8 cellular contexts compared by ENCODE assay signal in the genomic region with DNA sequence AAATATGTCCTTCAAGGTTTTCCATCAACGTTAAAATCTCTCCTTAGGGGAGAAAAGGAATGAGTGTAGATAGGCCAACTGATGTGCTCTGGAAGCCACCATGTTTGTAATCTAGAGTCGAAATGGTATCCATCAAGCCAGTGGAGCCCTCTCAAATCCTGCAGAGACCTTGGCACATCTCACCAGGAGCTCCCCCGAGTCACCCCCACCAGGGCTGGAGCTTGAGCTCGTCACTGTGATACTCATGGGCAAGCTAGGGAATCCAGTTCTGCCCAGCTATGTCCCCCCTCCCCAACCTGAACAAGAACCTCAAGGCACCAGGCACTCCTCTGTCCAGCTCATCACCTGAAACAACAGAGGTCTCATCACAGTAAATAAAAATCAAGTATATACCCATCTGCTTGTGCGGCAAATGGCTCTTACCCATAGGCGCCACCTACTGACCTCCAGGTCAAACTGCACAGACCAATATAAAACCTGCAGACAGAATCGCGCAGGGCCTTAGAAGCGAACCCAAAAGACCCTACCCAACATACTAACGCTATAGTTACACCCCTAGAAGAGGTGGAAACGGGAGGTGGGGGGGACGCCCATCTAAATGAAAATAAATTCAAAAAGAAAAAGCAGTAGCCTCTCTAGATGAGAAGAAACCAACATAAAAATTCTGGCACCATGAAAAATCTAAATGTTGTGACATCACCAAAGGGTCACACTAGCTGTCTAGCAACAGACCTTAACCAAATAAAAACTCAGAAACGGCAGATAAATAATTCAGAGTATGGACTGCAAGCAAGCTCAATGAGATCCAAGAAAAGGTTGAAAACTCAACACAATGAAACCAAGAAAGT.
A peak's percentile ranks its signal among the peaks of the same experiment; 100 is the strongest.
DNase-seq lines count a peak whose midpoint lies in the region; ATAC-seq lines count a peak whose summit lies in the region.

No MANE protein-coding gene starts in this region.

- H3K27ac Mint-ChIP-seq in activated naive CD4-positive, alpha-beta T cell treated with anti-CD3 and anti-CD28 coated beads, Interleukin-2, amount 10 ng/mL, durations not matched to agents 7 days and 5 days: no peak overlapping the region

- no peak overlapping the region for H3K4me3 Mint-ChIP-seq in activated naive CD4-positive, alpha-beta T cell treated with anti-CD3 and anti-CD28 coated beads, Interleukin-2, amount 10 ng/mL, durations not matched to agents 7 days and 5 days

- no peaks in the 10 kb centered on the region for H3K36me3 ChIP-seq in MG63

- peaks cover 22% of the 10 kb centered on the region for H3K9me3 ChIP-seq in MG63

- ATAC-seq in GM19438 (IDR thresholded peaks at IDR 0.05; ENCODE audit: low read depth, unreplicated experiment) (peak; percentile 72), GM19463 (IDR thresholded peaks at IDR 0.05; ENCODE audit: unreplicated experiment) (no peak)

- no peaks in the 10 kb centered on the region for H3K27me3 ChIP-seq in MG63

- H3K4me3 ChIP-seq in MG63: no peak overlapping the region

- H3K36me3 Mint-ChIP-seq in activated naive CD4-positive, alpha-beta T cell treated with anti-CD3 and anti-CD28 coated beads, Interleukin-2, amount 10 ng/mL, durations not matched to agents 7 days and 5 days: peaks cover 19% of the 10 kb centered on the region

- CTCF ChIA-PET in activated naive CD4-positive, alpha-beta T cell treated with anti-CD3 and anti-CD28 coated beads, Interleukin-2, amount 10 ng/mL, durations not matched to agents 7 days and 5 days (lab: Charles Lee): interaction anchor here (0.9 to 2.2 kb wide), 7 partner anchors 10 to 20 kb away, joined by 3 to 13 read pairs (median 5); no protein-coding TSS in a partner anchor

- H3K9me3 Mint-ChIP-seq in activated naive CD4-positive, alpha-beta T cell treated with anti-CD3 and anti-CD28 coated beads, Interleukin-2, amount 10 ng/mL, durations not matched to agents 7 days and 5 days: peaks cover 18% of the 10 kb centered on the region

- DNase-seq in CMK (ENCODE audit: low read depth): peak; percentile 4
- DNase-seq in MG63: peak; percentile 45
- peak; percentile 21 for DNase-seq in activated naive CD4-positive, alpha-beta T cell treated with anti-CD3 and anti-CD28 coated beads, Interleukin-2, amount 10 ng/mL, durations not matched to agents 7 days and 5 days
- peak; percentile 65 to 71 for DNase-seq in lung microvascular endothelial cell (ENCODE audit: low read depth in 2 of 2)
- no peak for DNase-seq in NCI-H1694 (lab: John Stamatoyannopoulos, UW)
- DNase-seq in NK-92 treated with Interleukin-12 subunit alpha and Interleukin-12 subunit beta, amount 100 ng/mL, for 24 hours (lab: John Stamatoyannopoulos, UW): no peak

- peaks cover 5% of the 10 kb centered on the region for H3K4me1 Mint-ChIP-seq in activated naive CD4-positive, alpha-beta T cell treated with anti-CD3 and anti-CD28 coated beads, Interleukin-2, amount 10 ng/mL, durations not matched to agents 7 days and 5 days

- H3K27me3 Mint-ChIP-seq in activated naive CD4-positive, alpha-beta T cell treated with anti-CD3 and anti-CD28 coated beads, Interleukin-2, amount 10 ng/mL, durations not matched to agents 7 days and 5 days: no peaks in the 10 kb centered on the region

Comparison
In these comparisons a context has a peak if more than half of its experiments do, and no peak if none do; other contexts are left out.
1. DNase-seq: peak in CMK (single experiment), MG63 (single experiment), activated naive CD4-positive, alpha-beta T cell treated with anti-CD3 and anti-CD28 coated beads, Interleukin-2, amount 10 ng/mL, durations not matched to agents 7 days and 5 days (single experiment) and lung microvascular endothelial cell (2 of 2); none in NCI-H1694 (single experiment) and NK-92 treated with Interleukin-12 subunit alpha and Interleukin-12 subunit beta, amount 100 ng/mL, for 24 hours (single experiment).